ENCODE assay signal across 8 cellular contexts in genomic region chr1:220877348-220878095, GRCh38. TPM values are rescaled to one million over a fixed set of nuclear protein-coding genes. Genes with fewer than 3 reads are reported as not detected.
DNase-seq lines count a peak whose midpoint lies in the region; ATAC-seq and TF ChIP-seq lines count a peak whose summit lies in the region.

No MANE protein-coding gene starts in this region.

- H3K27ac Mint-ChIP-seq in dendritic cell treated with granulocyte-macrophage colony-stimulating factor and Interleukin-4, amounts not matched to agents 40 ng/mL and 50 ng/mL, for 4 days, result peak overlapping the region; percentile 100

- peak overlapping the region in 1 of 2 donors; percentile 50 for H3K27ac ChIP-seq in breast epithelium
- H3K27ac ChIP-seq in mammary epithelial cell (ENCODE audit: insufficient read depth, low read depth, low read length), result no peak overlapping the region
- H3K27ac ChIP-seq in mucosa of rectum (ENCODE audit: low read depth in 2 of 2, low read length in 2 of 2), result peak overlapping the region; percentile 58 to 88
- H3K27ac ChIP-seq in upper lobe of left lung, result peak overlapping the region; percentile 89 to 99 (median 96)

- H3K4me1 ChIP-seq in breast epithelium (no peaks in the 10 kb centered on the region), mammary epithelial cell (ENCODE audit: insufficient read depth, low read length) (peaks cover 12% of the 10 kb centered on the region), mucosa of rectum (ENCODE audit: control insufficient read depth in 2 of 2, insufficient read depth in 2 of 2, low read length in 2 of 2) (peaks cover 9 to 18% of the 10 kb centered on the region in 2 donors), upper lobe of left lung (peaks cover 32 to 59% (median 39%) of the 10 kb centered on the region in 4 donors)

- peaks cover 53% of the 10 kb centered on the region for H3K36me3 Mint-ChIP-seq in dendritic cell treated with granulocyte-macrophage colony-stimulating factor and Interleukin-4, amounts not matched to agents 40 ng/mL and 50 ng/mL, for 4 days (ENCODE audit: low read depth)

- WGBS in mammary epithelial cell (ENCODE audit: low coverage, missing lambda C conversion rate), result 60% methylated on average over 22 of the region's 28 CpGs
- 37 to 45% methylated on average over 20 to 27 of the region's 28 CpGs for WGBS in upper lobe of left lung, 2 donors

- no peaks in the 10 kb centered on the region for H3K9me3 ChIP-seq in breast epithelium
- peaks cover 7% of the 10 kb centered on the region for H3K9me3 ChIP-seq in mammary epithelial cell (replicated peaks; ENCODE audit: insufficient read depth, low read length)
- H3K9me3 ChIP-seq in mucosa of rectum (ENCODE audit: control insufficient read depth in 2 of 2, low read length in 2 of 2), result no peaks in the 10 kb centered on the region
- no peaks in the 10 kb centered on the region for H3K9me3 ChIP-seq in upper lobe of left lung

- H3K36me3 ChIP-seq in breast epithelium (no peaks in the 10 kb centered on the region), mammary epithelial cell (ENCODE audit: insufficient read depth, low read length) (no peaks in the 10 kb centered on the region), mucosa of rectum (ENCODE audit: control insufficient read depth in 2 of 2, insufficient read depth in 2 of 2, low read length in 2 of 2) (no peaks in the 10 kb centered on the region), upper lobe of left lung (peaks cover 0 to 7% (median 2%) of the 10 kb centered on the region in 4 donors)

- DNase-seq in breast epithelium (ENCODE audit: low spot score in 2 of 2), result no peak
- no peak for DNase-seq in mammary epithelial cell
- DNase-seq in upper lobe of left lung, result peak in 1 of 2 donors; percentile 38
- DNase-seq in activated CD4-positive, alpha-beta T cell treated with anti-CD3 and anti-CD28 coated beads for 1 hour, result no peak
- no peak for DNase-seq in ureter (ENCODE audit: low spot score)

- H3K4me2 ChIP-seq in mammary epithelial cell (ENCODE audit: insufficient read depth, low read depth, low read length), result no peak overlapping the region

- CTCF ChIA-PET in mammary epithelial cell (lab: Charles Lee; ENCODE audit: low non-redundant PET), result no interaction called here

- peak overlapping the region; percentile 99 for H3K4me3 Mint-ChIP-seq in dendritic cell treated with granulocyte-macrophage colony-stimulating factor and Interleukin-4, amounts not matched to agents 40 ng/mL and 50 ng/mL, for 4 days

- H3K27me3 ChIP-seq in breast epithelium, result peaks cover 0 to 6% of the 10 kb centered on the region in 2 donors
- H3K27me3 ChIP-seq in mammary epithelial cell (ENCODE audit: insufficient read depth, low read length), result peaks cover 40% of the 10 kb centered on the region
- H3K27me3 ChIP-seq in mucosa of rectum (ENCODE audit: control insufficient read depth in 2 of 2, insufficient read depth in 2 of 2, low read length in 2 of 2), result peaks cover 12 to 27% of the 10 kb centered on the region in 2 donors
- peaks cover 0 to 6% (median 0%) of the 10 kb centered on the region in 4 donors for H3K27me3 ChIP-seq in upper lobe of left lung

- TF ChIP-seq POLR2A in breast epithelium (IDR thresholded peaks at IDR 0.05) (no peak), upper lobe of left lung (IDR thresholded peaks at IDR 0.05) (no peak)

- TF ChIP-seq EP300 in upper lobe of left lung (IDR thresholded peaks at IDR 0.05), result no peak

- no peak for TF ChIP-seq CTCF in breast epithelium (IDR thresholded peaks at IDR 0.05)
- no peak for TF ChIP-seq CTCF in mammary epithelial cell (conservative IDR thresholded peaks at IDR 0.05 in 1 of 2, IDR thresholded peaks at IDR 0.05 in 1 of 2; ENCODE audit: extremely low read depth in 1 of 2, insufficient read depth in 1 of 2, low read depth in 1 of 2, low read length in 2 of 2)
- no peak for TF ChIP-seq CTCF in upper lobe of left lung (IDR thresholded peaks at IDR 0.05)

- H3K4me1 Mint-ChIP-seq in dendritic cell treated with granulocyte-macrophage colony-stimulating factor and Interleukin-4, amounts not matched to agents 40 ng/mL and 50 ng/mL, for 4 days (ENCODE audit: low read depth), result peaks cover 64% of the 10 kb centered on the region

- peaks cover 5% of the 10 kb centered on the region for H3K27me3 Mint-ChIP-seq in dendritic cell treated with granulocyte-macrophage colony-stimulating factor and Interleukin-4, amounts not matched to agents 40 ng/mL and 50 ng/mL, for 4 days

- ATAC-seq in upper lobe of left lung (ENCODE audit: low FRiP score in 2 of 2) (no peak), GM19324 (IDR thresholded peaks at IDR 0.05; ENCODE audit: low FRiP score, unreplicated experiment) (no peak)

- no TSS peak for BruUV-seq in mammary epithelial cell (replicated peaks; lab: Mats Ljungman, UMichigan)

- no peaks in the 10 kb centered on the region for H3K9me3 Mint-ChIP-seq in dendritic cell treated with granulocyte-macrophage colony-stimulating factor and Interleukin-4, amounts not matched to agents 40 ng/mL and 50 ng/mL, for 4 days

- H4K20me1 ChIP-seq in mammary epithelial cell (ENCODE audit: insufficient read depth, low read length), result no peaks in the 10 kb centered on the region

- H3K9ac ChIP-seq in mammary epithelial cell (ENCODE audit: insufficient read depth, low read length) (no peak overlapping the region), mucosa of rectum (ENCODE audit: low read depth in 1 of 2, low read length in 2 of 2) (peak overlapping the region; percentile 54 to 60)

- no peaks in the 10 kb centered on the region for H3K79me2 ChIP-seq in mammary epithelial cell (ENCODE audit: insufficient read depth, low read length)

- no peak overlapping the region for H2AFZ ChIP-seq in mammary epithelial cell (ENCODE audit: low read depth, low read length)

- intact Hi-C loops in breast epithelium (cut with DNase I; ENCODE audit: low total_unique reads) (no loop called here), mammary epithelial cell (cut with micrococcal nuclease) (loop anchor here (2.0 to 10.0 kb wide), 2 partner anchors 113 to 1287 kb away; no protein-coding TSS in a partner anchor)
- intact Hi-C loops in dendritic cell treated with granulocyte-macrophage colony-stimulating factor and Interleukin-4, amounts not matched to agents 40 ng/mL and 50 ng/mL, for 4 days (cut with micrococcal nuclease), result loop anchor here (2.0 to 5.0 kb wide), 5 partner anchors 123 to 295 kb away; no protein-coding TSS in a partner anchor

- peak overlapping the region; percentile 27 to 44 (median 35) for H3K4me3 ChIP-seq in breast epithelium
- H3K4me3 ChIP-seq in mammary epithelial cell (replicated peaks in 1 of 3; ENCODE audit: insufficient read depth in 1 of 3, low read depth in 2 of 3, low read length in 3 of 3), result no peak overlapping the region
- peak overlapping the region; percentile 19 to 75 for H3K4me3 ChIP-seq in mucosa of rectum (ENCODE audit: low read length in 2 of 2)
- H3K4me3 ChIP-seq in upper lobe of left lung, result peak overlapping the region in 3 of 4 donors; percentile 36 to 83 (median 69)

- dilution Hi-C loops in mammary epithelial cell (cut with HindIII; ENCODE audit: low sequenced_read_pairs), result no loop called here

- in situ Hi-C loops in mammary epithelial cell (cut with MboI; ENCODE audit: low sequenced_read_pairs in 2 of 2), result loop anchor here in 1 of 2 donors (10.0 to 25.0 kb wide), 2 partner anchors 327 to 560 kb away; no protein-coding TSS in a partner anchor

RNA-seq across cellular contexts. Expression of gene HLX, which starts 1.7 kb away (rescaled TPM):
- total RNA-seq in breast epithelium (10 to 100 TPM in 2 of 3 donors, 1 to 10 TPM in 1; 5.0 to 17.8 (median 15.1) TPM), mammary epithelial cell (under 1 TPM; 0.33 to 0.61 TPM), upper lobe of left lung (10 to 100 TPM; 10.9 to 27.4 (median 20.5) TPM), ureter (7.5 TPM)
- 0.12 TPM for polyA plus RNA-seq in mammary epithelial cell
- polyA minus RNA-seq in mammary epithelial cell, result not detected

Comparison
In these comparisons a context has a peak if more than half of its experiments do, and no peak if none do; other contexts are left out.
1. H3K4me3 ChIP-seq: peak in breast epithelium (3 of 3), mucosa of rectum (2 of 2) and upper lobe of left lung (3 of 4); none in mammary epithelial cell (0 of 3).